In genomic region chr1:150678988-150679387, GRCh38 we compare ENCODE assay signal across 30 cellular contexts. TPM values are rescaled to one million over a fixed set of nuclear protein-coding genes. Genes with fewer than 3 reads are reported as not detected.
DNase-seq lines count a peak whose midpoint lies in the region; ATAC-seq, FAIRE-seq and TF ChIP-seq lines count a peak whose summit lies in the region.
"Had no signal": no experiment of that assay in that cellular context is flagged by ENCODE, and none has a peak within 500 bp of the region (broad histone marks: within the 10 kb centered on the region; RNA-seq: fewer than 3 reads in every experiment).

No MANE protein-coding gene starts in this region.

- FAIRE-seq in HepG2 (lab: Jason Lieb, UNC) = no peak
- FAIRE-seq: GM12878, GM12892, GM18507 had no signal

- TF ChIP-seq EP300 in HepG2 (IDR thresholded peaks at IDR 0.05; ENCODE audit: low read depth in 2 of 2, low read length in 2 of 2) = no peak
- no peak for TF ChIP-seq EP300 in HepG2 (CRISPR knock-in tag; IDR thresholded peaks at IDR 0.05; ENCODE audit: borderline replicate concordance)

- peaks cover 3% of the 10 kb centered on the region for H3K4me1 Mint-ChIP-seq in WTC11

- H3K9me3 ChIP-seq in HepG2 (ENCODE audit: low read length) = no peaks in the 10 kb centered on the region
- H3K9me3 ChIP-seq in right lobe of liver = no peaks in the 10 kb centered on the region
- H3K9me3 ChIP-seq: BE2C, BLaER1 had no signal

- DNase-seq in HepG2 (ENCODE audit: low spot score) (no peak), right lobe of liver (no peak), WTC11 (ENCODE audit: low spot score) (no peak), midbrain (lab: John Stamatoyannopoulos, UW) (no peak)
- DNase-seq in effector CD4-positive, alpha-beta T cell = no peak
- DNase-seq: ACHN; BE2C; C1 segment of cervical spinal cord; CD4-positive, alpha-beta memory T cell; CD4-positive, CD25-positive, alpha-beta regulatory T cell; CD8-positive, alpha-beta memory T cell; COR-L47; DMS 273 treated with DMSO at 0.1 percent for 48 hours; DMS153; DMS53; DMS79; DND-41; EL; GDM1 had no signal

- peaks cover 0 to 11% of the 10 kb centered on the region in 2 experiments; a peak in 3 of 5 replicates for H3K36me3 ChIP-seq in HepG2 (replicated peaks in 1 of 2; ENCODE audit: control insufficient read depth in 1 of 2, insufficient read depth in 2 of 2, low read length in 2 of 2)
- peaks cover 0 to 6% (median 1%) of the 10 kb centered on the region in 4 donors for H3K36me3 ChIP-seq in right lobe of liver
- H3K36me3 ChIP-seq: BE2C had no signal

- WGBS in HepG2 (ENCODE audit: low lambda C conversion rate) = 100% methylated on average over 1 of the region's 1 CpG
- 83% methylated on average over 1 of the region's 1 CpG for WGBS in right lobe of liver (ENCODE audit: insufficient coverage, low coverage, low lambda C conversion rate, missing lambda C conversion rate)

- TF ChIP-seq CTCF in HepG2 (CRISPR knock-in tag; IDR thresholded peaks at IDR 0.05) (no peak), right lobe of liver (IDR thresholded peaks at IDR 0.05) (no peak), WTC11 (IDR thresholded peaks at IDR 0.05) (no peak)

- no peaks in the 10 kb centered on the region for H3K9me3 Mint-ChIP-seq in WTC11
- H3K9me3 Mint-ChIP-seq: CD14-positive monocyte; CD4-positive, alpha-beta memory T cell; CD4-positive, CD25-positive, alpha-beta regulatory T cell; CD8-positive, alpha-beta memory T cell had no signal

- peak overlapping the region; percentile 53; the same call in 1 of the 2 replicates for H3K27ac Mint-ChIP-seq in WTC11
- H3K27ac Mint-ChIP-seq: CD4-positive, CD25-positive, alpha-beta regulatory T cell; CD8-positive, alpha-beta memory T cell had no signal

- H3K27ac ChIP-seq in HepG2 (ENCODE audit: extremely low read length, insufficient read depth, low read length) (no peak overlapping the region), right lobe of liver (no peak overlapping the region)
- H3K27ac ChIP-seq: 22Rv1, BLaER1 had no signal

- no peak overlapping the region for H2AFZ ChIP-seq in HepG2 (ENCODE audit: low read length)

- no peaks in the 10 kb centered on the region for H4K20me1 ChIP-seq in HepG2 (ENCODE audit: insufficient read depth, low read length)
- H4K20me1 ChIP-seq: BLaER1 had no signal

- H3K27me3 ChIP-seq in HepG2 (ENCODE audit: control insufficient read depth in 1 of 2, insufficient read depth in 2 of 2, low read length in 2 of 2) (no peaks in the 10 kb centered on the region), right lobe of liver (no peaks in the 10 kb centered on the region)
- H3K27me3 ChIP-seq: BE2C, BLaER1 had no signal

- no peak overlapping the region for H3K4me3 ChIP-seq in HepG2 (replicated peaks in 1 of 3; ENCODE audit: insufficient read depth in 1 of 3, low read depth in 2 of 3, low read length in 3 of 3)
- H3K4me3 ChIP-seq in right lobe of liver = no peak overlapping the region
- H3K4me3 ChIP-seq: BLaER1, GM12878 had no signal

- POLR2A ChIA-PET in HepG2 (lab: Yijun Ruan, JAX) (no interaction called here), WTC11 (lab: Charles Lee) (no interaction called here)

- no TSS peak for BruUV-seq in HepG2 (replicated peaks; lab: Mats Ljungman, UMichigan)

- TF ChIP-seq POLR2A in HepG2 (IDR thresholded peaks at IDR 0.05; ENCODE audit: insufficient read depth in 1 of 2, low read depth in 2 of 2, low read length in 2 of 2) (no peak), right lobe of liver (IDR thresholded peaks at IDR 0.05) (no peak)

- CTCF ChIA-PET in HepG2 (lab: Yijun Ruan, JAX; ENCODE audit: low intra/inter-chr PET ratio, low total read pairs) = no interaction called here
- CTCF ChIA-PET in WTC11 (lab: Charles Lee) = interaction anchor here (1.3 kb wide), 1 partner anchor 18 kb away, joined by 3 read pairs; the partner anchor contains the start of gene GOLPH3L

- H3K36me3 Mint-ChIP-seq in WTC11 = peaks cover 28% of the 10 kb centered on the region

- ATAC-seq in HepG2 = no peak
- ATAC-seq in right lobe of liver = no peak
- ATAC-seq in WTC11 = no peak
- ATAC-seq: GM12878 had no signal

- H3K4me1 ChIP-seq in HepG2 (ENCODE audit: insufficient read depth, low read length) (no peaks in the 10 kb centered on the region), right lobe of liver (no peaks in the 10 kb centered on the region)
- H3K4me1 ChIP-seq: BE2C, BLaER1 had no signal

- H3K9ac ChIP-seq in HepG2 (ENCODE audit: insufficient read depth, low read depth, low read length) = no peak overlapping the region
- H3K9ac ChIP-seq: BLaER1 had no signal

- intact Hi-C loops in HepG2 (cut with micrococcal nuclease; ENCODE audit: unreplicated experiment) (no loop called here), right lobe of liver (cut with DNase I) (no loop called here)

- no peak overlapping the region for H3K4me2 ChIP-seq in HepG2 (ENCODE audit: low read depth, low read length)
- H3K4me2 ChIP-seq: BLaER1 had no signal

- TF ChIP-seq RAD21 in HepG2 (CRISPR knock-in tag; IDR thresholded peaks at IDR 0.05) = no peak

- no peaks in the 10 kb centered on the region for H3K79me2 ChIP-seq in HepG2 (ENCODE audit: insufficient read depth, low read length)

- H3K4me3 Mint-ChIP-seq in WTC11 = no peak overlapping the region
- H3K4me3 Mint-ChIP-seq: CD14-positive monocyte; CD4-positive, alpha-beta memory T cell; CD4-positive, CD25-positive, alpha-beta regulatory T cell; CD8-positive, alpha-beta memory T cell had no signal

- in situ Hi-C loops in HepG2 (cut with HindIII; ENCODE audit: extremely low pct_ligation_motif_present, low pct_unique_long_range_greater_than_20kb) = no loop called here

- H3K27me3 Mint-ChIP-seq in WTC11 (ENCODE audit: low read depth) = no peaks in the 10 kb centered on the region
- H3K27me3 Mint-ChIP-seq: CD4-positive, alpha-beta memory T cell; CD4-positive, CD25-positive, alpha-beta regulatory T cell; CD8-positive, alpha-beta memory T cell had no signal

RNA-seq across cellular contexts. Expression of gene GOLPH3L, which starts 18.0 kb away (rescaled TPM):
- total RNA-seq in HepG2 (2016; rRNA removed; fragmentation: Illumina TruSeq; extraction: Trizol) (12.8 and 19.3 TPM in 2 replicates), right lobe of liver (10 to 100 TPM in 4 of 6 experiments, 1 to 10 TPM in 2; 4.1 to 15.3 (median 11.2) TPM), WTC11 (2021) (39.5 to 46.1 TPM (median 43.3 TPM) in 3 replicates)
- 3.3 and 4.3 TPM in 2 replicates for total RNA-seq in HepG2 (2016; cell fraction: cytosol; rRNA removed; fragmentation: Illumina TruSeq; extraction: Trizol; ENCODE audit: low read depth)
- 12.3 and 19.1 TPM in 2 replicates for total RNA-seq in HepG2 (2016; cell fraction: insoluble cytoplasmic fraction; rRNA removed; fragmentation: Illumina TruSeq; extraction: Trizol)
- 8.7 and 9.3 TPM in 2 replicates for total RNA-seq in HepG2 (2016; cell fraction: membrane; rRNA removed; fragmentation: Illumina TruSeq; extraction: Trizol)
- 7.7 and 10.1 TPM in 2 replicates for total RNA-seq in HepG2 (2016; cell fraction: nucleus; rRNA removed; fragmentation: Illumina TruSeq; extraction: Trizol)
- polyA plus RNA-seq in HepG2 (2011; rRNA removed) = 6.6 and 8.2 TPM in 2 replicates
- 4.6 and 5.6 TPM in 2 replicates for polyA plus RNA-seq in HepG2 (2011; cell fraction: cytosol; rRNA removed)
- 1.5 and 2.1 TPM in 2 replicates for polyA plus RNA-seq in HepG2 (2011; cell fraction: nucleus; rRNA removed)
- polyA plus RNA-seq in HepG2 (2012) = 9.0 and 11.6 TPM in 2 replicates
- polyA plus RNA-seq in HepG2 (2016; cell fraction: cytosol; fragmentation: Illumina TruSeq; extraction: Trizol; ENCODE audit: low read depth) = 1.8 and 2.2 TPM in 2 replicates
- polyA plus RNA-seq in HepG2 (2016; cell fraction: insoluble cytoplasmic fraction; fragmentation: Illumina TruSeq; extraction: Trizol; ENCODE audit: low read depth) = 23.2 and 27.6 TPM in 2 replicates
- polyA plus RNA-seq in HepG2 (2016; cell fraction: membrane; fragmentation: Illumina TruSeq; extraction: Trizol; ENCODE audit: low read depth) = 5.9 and 6.0 TPM in 2 replicates
- 12.1 and 14.1 TPM in 2 replicates for polyA plus RNA-seq in HepG2 (2016; cell fraction: nucleus; fragmentation: Illumina TruSeq; extraction: Trizol; ENCODE audit: insufficient read depth, low read depth)
- polyA minus RNA-seq in HepG2 (2011; rRNA and poly(A)+ RNA removed; ENCODE audit: low replicate concordance) = 6.3 and 11.8 TPM in 2 replicates
- 12.8 and 15.2 TPM in 2 replicates for polyA minus RNA-seq in HepG2 (2011; cell fraction: cytosol; rRNA and poly(A)+ RNA removed)
- 9.5 and 12.3 TPM in 2 replicates for polyA minus RNA-seq in HepG2 (2011; cell fraction: nucleus; rRNA and poly(A)+ RNA removed)

RNA-seq across cellular contexts. Expression of gene HORMAD1, which starts 41.7 kb away (rescaled TPM):
- total RNA-seq in HepG2 (2016; rRNA removed; fragmentation: Illumina TruSeq; extraction: Trizol) (not detected in 2 replicates), right lobe of liver (under 1 TPM in 3 of 6 experiments, not detected in 3; 0.22 to 0.47 (median 0.25) TPM), WTC11 (2021) (not detected in 3 replicates)
- not detected in 2 replicates for total RNA-seq in HepG2 (2016; cell fraction: cytosol; rRNA removed; fragmentation: Illumina TruSeq; extraction: Trizol; ENCODE audit: low read depth)
- not detected in 2 replicates for total RNA-seq in HepG2 (2016; cell fraction: insoluble cytoplasmic fraction; rRNA removed; fragmentation: Illumina TruSeq; extraction: Trizol)
- not detected in 2 replicates for total RNA-seq in HepG2 (2016; cell fraction: membrane; rRNA removed; fragmentation: Illumina TruSeq; extraction: Trizol)
- total RNA-seq in HepG2 (2016; cell fraction: nucleus; rRNA removed; fragmentation: Illumina TruSeq; extraction: Trizol) = not detected in 2 replicates
- polyA plus RNA-seq in HepG2 (2011; rRNA removed) = not detected in 2 replicates
- not detected in 2 replicates for polyA plus RNA-seq in HepG2 (2011; cell fraction: cytosol; rRNA removed)
- not detected in 2 replicates for polyA plus RNA-seq in HepG2 (2011; cell fraction: nucleus; rRNA removed)
- not detected in 2 replicates for polyA plus RNA-seq in HepG2 (2012)
- not detected in 2 replicates for polyA plus RNA-seq in HepG2 (2016; cell fraction: cytosol; fragmentation: Illumina TruSeq; extraction: Trizol; ENCODE audit: low read depth)
- polyA plus RNA-seq in HepG2 (2016; cell fraction: insoluble cytoplasmic fraction; fragmentation: Illumina TruSeq; extraction: Trizol; ENCODE audit: low read depth) = not detected in 2 replicates
- not detected in 2 replicates for polyA plus RNA-seq in HepG2 (2016; cell fraction: membrane; fragmentation: Illumina TruSeq; extraction: Trizol; ENCODE audit: low read depth)
- not detected in 2 replicates for polyA plus RNA-seq in HepG2 (2016; cell fraction: nucleus; fragmentation: Illumina TruSeq; extraction: Trizol; ENCODE audit: insufficient read depth, low read depth)
- polyA minus RNA-seq in HepG2 (2011; rRNA and poly(A)+ RNA removed; ENCODE audit: low replicate concordance) = 1.1 TPM in 1 of 2 replicates, not detected in the other
- not detected in 2 replicates for polyA minus RNA-seq in HepG2 (2011; cell fraction: cytosol; rRNA and poly(A)+ RNA removed)
- polyA minus RNA-seq in HepG2 (2011; cell fraction: nucleus; rRNA and poly(A)+ RNA removed) = not detected in 2 replicates
- total RNA-seq: A172; A673; CD4-positive, CD25-positive, alpha-beta regulatory T cell; CD8-positive, alpha-beta memory T cell; Daoy; G401 had no signal
- polyA plus RNA-seq: AG04450; CD4-positive, alpha-beta memory T cell; CD4-positive, CD25-positive, alpha-beta regulatory T cell; CD8-positive, alpha-beta memory T cell had no signal

RNA-seq across cellular contexts. Expression of gene ENSA, which starts 49.6 kb away (rescaled TPM):
- 111 and 137 TPM in 2 replicates for total RNA-seq in HepG2 (2016; rRNA removed; fragmentation: Illumina TruSeq; extraction: Trizol)
- total RNA-seq in HepG2 (2016; cell fraction: cytosol; rRNA removed; fragmentation: Illumina TruSeq; extraction: Trizol; ENCODE audit: low read depth) = 32.7 and 33.3 TPM in 2 replicates
- total RNA-seq in HepG2 (2016; cell fraction: insoluble cytoplasmic fraction; rRNA removed; fragmentation: Illumina TruSeq; extraction: Trizol) = 104 and 136 TPM in 2 replicates
- total RNA-seq in HepG2 (2016; cell fraction: membrane; rRNA removed; fragmentation: Illumina TruSeq; extraction: Trizol) = 71.0 and 79.7 TPM in 2 replicates
- 59.2 and 64.7 TPM in 2 replicates for total RNA-seq in HepG2 (2016; cell fraction: nucleus; rRNA removed; fragmentation: Illumina TruSeq; extraction: Trizol)
- polyA plus RNA-seq in HepG2 (2011; rRNA removed) = 54.5 and 55.1 TPM in 2 replicates
- 35.3 and 39.9 TPM in 2 replicates for polyA plus RNA-seq in HepG2 (2011; cell fraction: cytosol; rRNA removed)
- polyA plus RNA-seq in HepG2 (2011; cell fraction: nucleus; rRNA removed) = 18.3 and 19.1 TPM in 2 replicates
- polyA plus RNA-seq in HepG2 (2012) = 68.7 and 69.6 TPM in 2 replicates
- polyA plus RNA-seq in HepG2 (2016; cell fraction: cytosol; fragmentation: Illumina TruSeq; extraction: Trizol; ENCODE audit: low read depth) = 46.8 and 50.7 TPM in 2 replicates
- polyA plus RNA-seq in HepG2 (2016; cell fraction: insoluble cytoplasmic fraction; fragmentation: Illumina TruSeq; extraction: Trizol; ENCODE audit: low read depth) = 203 and 211 TPM in 2 replicates
- 87.0 and 96.1 TPM in 2 replicates for polyA plus RNA-seq in HepG2 (2016; cell fraction: membrane; fragmentation: Illumina TruSeq; extraction: Trizol; ENCODE audit: low read depth)
- polyA plus RNA-seq in HepG2 (2016; cell fraction: nucleus; fragmentation: Illumina TruSeq; extraction: Trizol; ENCODE audit: insufficient read depth, low read depth) = 97.2 and 103 TPM in 2 replicates
- polyA minus RNA-seq in HepG2 (2011; rRNA and poly(A)+ RNA removed; ENCODE audit: low replicate concordance) = 25.8 and 53.2 TPM in 2 replicates
- 16.0 and 18.2 TPM in 2 replicates for polyA minus RNA-seq in HepG2 (2011; cell fraction: cytosol; rRNA and poly(A)+ RNA removed)
- polyA minus RNA-seq in HepG2 (2011; cell fraction: nucleus; rRNA and poly(A)+ RNA removed) = 34.9 and 47.6 TPM in 2 replicates
- total RNA-seq in right lobe of liver = 100 to 1,000 TPM in 2 of 6 experiments, 10 to 100 TPM in 4; 60.4 to 166 (median 71.2) TPM
- total RNA-seq in WTC11 (2021) = 219 to 254 TPM (median 224 TPM) in 3 replicates
